In genomic region chr13:41458939-41459753, GRCh38 we compare ENCODE assay signal across 9 cellular contexts. TPM values are rescaled to one million over a fixed set of nuclear protein-coding genes. Genes with fewer than 3 reads are reported as not detected.
DNase-seq lines count a peak whose midpoint lies in the region; ATAC-seq, FAIRE-seq and TF ChIP-seq lines count a peak whose summit lies in the region.
"Had no signal": no experiment of that assay in that cellular context is flagged by ENCODE, and none has a peak within 500 bp of the region (broad histone marks: within the 10 kb centered on the region; RNA-seq: fewer than 3 reads in every experiment).

No MANE protein-coding gene starts in this region.

- no peak for FAIRE-seq in RCC 7860 (lab: Jason Lieb, UNC)
- FAIRE-seq: A204.1 had no signal

- H3K27me3 Mint-ChIP-seq in glutamatergic neuron (ENCODE audit: unreplicated experiment): peaks cover 20% of the 10 kb centered on the region

- peak overlapping the region; percentile 52 for H3K4me3 Mint-ChIP-seq in glutamatergic neuron (ENCODE audit: unreplicated experiment)

- H3K9me3 ChIP-seq in OCI-LY3 (ENCODE audit: insufficient read depth, low read length): no peaks in the 10 kb centered on the region

- H3K27ac ChIP-seq in OCI-LY3 (ENCODE audit: low read length): no peak overlapping the region

- TF ChIP-seq CTCF in OCI-LY3 (IDR thresholded peaks at IDR 0.05; ENCODE audit: low read depth, low read length) (peak; percentile 65), glutamatergic neuron (IDR thresholded peaks at IDR 0.05; ENCODE audit: partially characterized antibody, unreplicated experiment) (peak; percentile 35)

- H3K4me3 ChIP-seq in OCI-LY3 (ENCODE audit: low read length): peak overlapping the region; percentile 71; the same call in 1 of the 2 replicates

- no peaks in the 10 kb centered on the region for H3K9me3 Mint-ChIP-seq in glutamatergic neuron (ENCODE audit: unreplicated experiment)

- H3K79me2 ChIP-seq in OCI-LY3 (ENCODE audit: low read length): no peaks in the 10 kb centered on the region

- no peaks in the 10 kb centered on the region for H3K4me1 ChIP-seq in OCI-LY3 (ENCODE audit: low read length)

- no peaks in the 10 kb centered on the region for H4K20me1 ChIP-seq in OCI-LY3 (ENCODE audit: insufficient read depth, low read length)

- DNase-seq in DMS 273 (lab: John Stamatoyannopoulos, UW; ENCODE audit: unreplicated experiment) (peak; percentile 55), DMS 273 treated with DMSO at 0.1 percent for 48 hours (lab: John Stamatoyannopoulos, UW) (no peak), glutamatergic neuron (no peak), retina (peak; percentile 12), RCC 7860 (ENCODE audit: low spot score) (no peak)
- DNase-seq in activated naive CD4-positive, alpha-beta T cell treated with Interleukin-2 at 50 U/mL for 16 hours: peak; percentile 68

- H3K36me3 Mint-ChIP-seq in glutamatergic neuron (ENCODE audit: unreplicated experiment): no peaks in the 10 kb centered on the region

- ATAC-seq in HG02840 (IDR thresholded peaks at IDR 0.05; ENCODE audit: low FRiP score, unreplicated experiment): no peak

- peak overlapping the region; percentile 70 for H3K4me2 ChIP-seq in OCI-LY3 (ENCODE audit: low read length)

- H3K27me3 ChIP-seq in OCI-LY3 (ENCODE audit: low read depth, low read length): no peaks in the 10 kb centered on the region

- H3K9ac ChIP-seq in OCI-LY3 (ENCODE audit: low read length): no peak overlapping the region

- H3K4me1 Mint-ChIP-seq in glutamatergic neuron (ENCODE audit: low read depth, unreplicated experiment): no peaks in the 10 kb centered on the region

- H3K27ac Mint-ChIP-seq in glutamatergic neuron (ENCODE audit: unreplicated experiment): no peak overlapping the region

- no peaks in the 10 kb centered on the region for H3K36me3 ChIP-seq in OCI-LY3 (replicated peaks; ENCODE audit: low read depth, low read length)

- no peak overlapping the region for H2AFZ ChIP-seq in OCI-LY3 (ENCODE audit: low read depth, low read length)

RNA-seq across cellular contexts. Expression of gene RGCC, which starts 1.8 kb away (rescaled TPM):
- total RNA-seq in glutamatergic neuron (ENCODE audit: unreplicated experiment): not detected

Comparison
In these comparisons a context has a peak if more than half of its experiments do, and no peak if none do; other contexts are left out.
1. DNase-seq: peak in DMS 273 (single experiment), activated naive CD4-positive, alpha-beta T cell treated with Interleukin-2 at 50 U/mL for 16 hours (single experiment) and retina (single experiment); none in DMS 273 treated with DMSO at 0.1 percent for 48 hours (single experiment), glutamatergic neuron (single experiment) and RCC 7860 (single experiment).